Comparison of ENCODE assay signal across 9 cellular contexts in genomic region chr1:42936309-42937078, GRCh38. TPM values are rescaled to one million over a fixed set of nuclear protein-coding genes. Genes with fewer than 3 reads are reported as not detected.
A peak's percentile ranks its signal among the peaks of the same experiment; 100 is the strongest.
DNase-seq lines count a peak whose midpoint lies in the region; ATAC-seq and TF ChIP-seq lines count a peak whose summit lies in the region.
"Had no signal": no experiment of that assay in that cellular context is flagged by ENCODE, and none has a peak within 500 bp of the region (broad histone marks: within the 10 kb centered on the region; RNA-seq: fewer than 3 reads in every experiment).

No MANE protein-coding gene starts in this region.

- peaks cover 92% of the 10 kb centered on the region for H3K79me2 ChIP-seq in Karpas-422 (ENCODE audit: low read length)

- peaks cover 97% of the 10 kb centered on the region for H3K4me1 Mint-ChIP-seq in activated T-cell treated with anti-CD3 and anti-CD28 coated beads, Interleukin-2, amount 50 U/mL, for 72 hours (ENCODE audit: low read depth)
- peaks cover 54% of the 10 kb centered on the region for H3K4me1 Mint-ChIP-seq in type B pancreatic cell (ENCODE audit: unreplicated experiment)

- H3K4me1 ChIP-seq in Karpas-422 (ENCODE audit: low read length), result peaks cover 94% of the 10 kb centered on the region

- H3K27me3 Mint-ChIP-seq in activated T-cell treated with anti-CD3 and anti-CD28 coated beads, Interleukin-2, amount 50 U/mL, for 72 hours (ENCODE audit: low read depth), result no peaks in the 10 kb centered on the region
- H3K27me3 Mint-ChIP-seq in type B pancreatic cell, result peaks cover 16% of the 10 kb centered on the region

- H3K36me3 Mint-ChIP-seq in activated T-cell treated with anti-CD3 and anti-CD28 coated beads, Interleukin-2, amount 50 U/mL, for 72 hours (ENCODE audit: insufficient read depth in 2 of 2), result peaks cover 9 to 26% of the 10 kb centered on the region in 2 donors
- H3K36me3 Mint-ChIP-seq in type B pancreatic cell, result peaks cover 43% of the 10 kb centered on the region

- H3K4me2 ChIP-seq in Karpas-422 (ENCODE audit: low read depth, low read length, poor library complexity, severe bottlenecking), result peak overlapping the region; percentile 12

- H3K9me3 Mint-ChIP-seq in activated T-cell treated with anti-CD3 and anti-CD28 coated beads, Interleukin-2, amount 50 U/mL, for 72 hours, result no peaks in the 10 kb centered on the region
- peaks cover 4% of the 10 kb centered on the region for H3K9me3 Mint-ChIP-seq in type B pancreatic cell

- peak overlapping the region; percentile 21; the same call in 1 of the 2 replicates for H3K9ac ChIP-seq in Karpas-422 (ENCODE audit: low read length)

- no peak for TF ChIP-seq CTCF in type B pancreatic cell (conservative IDR thresholded peaks at IDR 0.05)

- peak overlapping the region; percentile 71 to 82 for H3K4me3 Mint-ChIP-seq in activated T-cell treated with anti-CD3 and anti-CD28 coated beads, Interleukin-2, amount 50 U/mL, for 72 hours
- H3K4me3 Mint-ChIP-seq in type B pancreatic cell, result peak overlapping the region; percentile 79

- H3K9me2 ChIP-seq in Karpas-422 (replicated peaks; ENCODE audit: insufficient read depth, low read length), result no peaks in the 10 kb centered on the region

- H3K36me3 ChIP-seq in Karpas-422 (ENCODE audit: insufficient read depth, low read length), result peaks cover 41% of the 10 kb centered on the region

- ATAC-seq in activated T-cell treated with anti-CD3 and anti-CD28 coated beads, Interleukin-2, amount 50 U/mL, for 72 hours (replicated peaks in 1 of 2), result peak; percentile 59 to 64
- ATAC-seq in GM19467 (IDR thresholded peaks at IDR 0.05; ENCODE audit: unreplicated experiment) (no peak), HG02885 (IDR thresholded peaks at IDR 0.05; ENCODE audit: poor library complexity, unreplicated experiment) (no peak)
- ATAC-seq: body of pancreas had no signal

- no peak overlapping the region for H3K4me3 ChIP-seq in Karpas-422 (ENCODE audit: low read length)
- H3K4me3 ChIP-seq: body of pancreas had no signal

- no peaks in the 10 kb centered on the region for H3K27me3 ChIP-seq in Karpas-422 (ENCODE audit: low read length)
- H3K27me3 ChIP-seq: body of pancreas had no signal

- DNase-seq in AG08396 (ENCODE audit: low spot score), result peak; percentile 49
- DNase-seq in Karpas-422, result no peak
- DNase-seq in activated T-cell treated with anti-CD3 and anti-CD28 coated beads, Interleukin-2, amount 50 U/mL, for 72 hours, result peak; percentile 65 to 67
- DNase-seq in islet precursor cell, result peak; percentile 78
- no peak for DNase-seq in type B pancreatic cell (ENCODE audit: extremely low spot score, unreplicated experiment)
- DNase-seq in NCI-H2171 (lab: John Stamatoyannopoulos, UW), result no peak

- H3K27ac ChIP-seq in Karpas-422 (ENCODE audit: low read length), result peak overlapping the region; percentile 52
- H3K27ac ChIP-seq: body of pancreas had no signal

- H2AFZ ChIP-seq in Karpas-422 (ENCODE audit: low read length), result no peak overlapping the region

- peak overlapping the region; percentile 24 for H3K27ac Mint-ChIP-seq in activated T-cell treated with anti-CD3 and anti-CD28 coated beads, Interleukin-2, amount 50 U/mL, for 72 hours
- peak overlapping the region; percentile 95 for H3K27ac Mint-ChIP-seq in type B pancreatic cell

- H3K9me3 ChIP-seq in Karpas-422 (ENCODE audit: low read length), result no peaks in the 10 kb centered on the region
- H3K9me3 ChIP-seq: body of pancreas had no signal

- H4K20me1 ChIP-seq in Karpas-422 (ENCODE audit: insufficient read depth, low read depth, low read length), result peaks cover 62% of the 10 kb centered on the region

RNA-seq across cellular contexts. Expression of gene SLC2A1, which starts 22.2 kb away (rescaled TPM):
- total RNA-seq in Karpas-422 (2014; rRNA removed; shearing (Covaris generic); ENCODE audit: low replicate concordance), result 72.2 and 83.8 TPM in 2 replicates
- 10 to 100 TPM; 41.7 to 51.9 TPM for total RNA-seq in activated T-cell treated with anti-CD3 and anti-CD28 coated beads, Interleukin-2, amount 50 U/mL, for 72 hours
- 192 and 706 TPM in 2 replicates for total RNA-seq in type B pancreatic cell (ENCODE audit: low replicate concordance)

Comparison
In these comparisons a context has a peak if more than half of its experiments do, and no peak if none do; other contexts are left out.
1. DNase-seq: peak in AG08396 (single experiment), activated T-cell treated with anti-CD3 and anti-CD28 coated beads, Interleukin-2, amount 50 U/mL, for 72 hours (2 of 2) and islet precursor cell (single experiment); none in Karpas-422 (single experiment), type B pancreatic cell (single experiment) and NCI-H2171 (single experiment).
2. ATAC-seq: peak in activated T-cell treated with anti-CD3 and anti-CD28 coated beads, Interleukin-2, amount 50 U/mL, for 72 hours (2 of 2); none in GM19467 (single experiment) and HG02885 (single experiment).